Comparison of ENCODE assay signal across 8 cellular contexts in the genomic region with DNA sequence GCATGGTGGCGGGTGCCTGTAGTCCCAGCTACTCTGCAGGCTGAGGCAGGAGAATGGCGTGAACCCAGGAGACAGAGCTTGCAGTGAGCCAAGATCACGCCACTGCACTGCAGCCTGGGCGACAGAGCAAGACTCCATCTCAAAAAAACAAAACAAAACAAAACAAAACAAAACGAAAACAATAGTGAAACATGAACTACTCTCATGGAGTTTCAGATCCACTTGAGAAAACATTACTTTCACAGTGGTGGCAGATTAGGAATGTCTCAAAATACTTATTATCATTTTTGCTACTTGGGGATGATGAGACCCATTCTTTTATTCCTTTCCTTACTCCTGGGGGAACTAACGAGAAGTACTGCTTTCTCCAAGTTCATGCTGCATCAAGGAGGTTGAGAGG.
ATAC-seq lines count a peak whose summit lies in the region.

No MANE protein-coding gene starts in this region.

- ATAC-seq in GM18498 (IDR thresholded peaks at IDR 0.05; ENCODE audit: unreplicated experiment) (peak; percentile 81), GM18870 (IDR thresholded peaks at IDR 0.05; ENCODE audit: unreplicated experiment) (peak; percentile 70), GM19463 (IDR thresholded peaks at IDR 0.05; ENCODE audit: unreplicated experiment) (peak; percentile 54), GM21529 (IDR thresholded peaks at IDR 0.05; ENCODE audit: unreplicated experiment) (peak; percentile 87), HG02763 (IDR thresholded peaks at IDR 0.05; ENCODE audit: unreplicated experiment) (peak; percentile 47), HG03025 (IDR thresholded peaks at IDR 0.05; ENCODE audit: low FRiP score, unreplicated experiment) (peak; percentile 74), HG03342 (IDR thresholded peaks at IDR 0.05; ENCODE audit: unreplicated experiment) (peak; percentile 76), HG03575 (IDR thresholded peaks at IDR 0.05; ENCODE audit: extremely low read depth, insufficient number of reproducible peaks, low FRiP score, unreplicated experiment) (peak; percentile 90)

Comparison
In these comparisons a context has a peak if more than half of its experiments do, and no peak if none do; other contexts are left out.
1. Peak in every context shown above with its lines: ATAC-seq.